ENCODE assay signal across 11 cellular contexts in the genomic region with DNA sequence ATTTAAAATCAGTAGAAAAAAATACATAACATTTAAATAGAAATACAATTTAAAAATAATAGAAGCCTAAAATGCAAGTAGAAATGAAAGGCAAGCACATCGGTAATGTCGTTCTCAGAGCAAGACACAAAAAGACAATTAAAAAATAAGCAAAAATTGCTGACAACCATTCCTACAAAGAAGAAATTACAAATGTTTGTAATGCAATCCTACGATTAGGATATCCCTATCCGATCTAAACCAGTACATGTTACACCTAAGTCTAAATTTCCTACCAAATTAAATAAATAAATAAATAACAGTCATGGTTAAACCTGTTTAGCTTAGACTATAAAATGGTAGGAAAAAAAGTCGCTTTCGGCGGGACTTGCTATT.
DNase-seq lines count a peak whose midpoint lies in the region; ATAC-seq and TF ChIP-seq lines count a peak whose summit lies in the region.
"Had no signal": no experiment of that assay in that cellular context is flagged by ENCODE, and none has a peak within 500 bp of the region (broad histone marks: within the 10 kb centered on the region; RNA-seq: fewer than 3 reads in every experiment).

No MANE protein-coding gene starts in this region.

- ATAC-seq in RWPE2 (ENCODE audit: low read depth) (no peak; the same call in 2 of the 3 replicates), HG02973 (IDR thresholded peaks at IDR 0.05; ENCODE audit: unreplicated experiment) (no peak), HG03521 (IDR thresholded peaks at IDR 0.05; ENCODE audit: unreplicated experiment) (no peak), HG02970 (IDR thresholded peaks at IDR 0.05; ENCODE audit: low FRiP score, unreplicated experiment) (no peak)
- no peak for ATAC-seq in stimulated activated effector memory CD8-positive, alpha-beta T cell treated with anti-CD3 and anti-CD28 coated beads, Interleukin-12 subunit alpha, Interleukin-12 subunit beta, amount 100 ng/mL, for 72 hours

- 20 to 24% methylated on average over 7 of the region's 7 CpGs for WGBS in esophagus, 2 donors

- H3K4me3 Mint-ChIP-seq in stimulated activated effector memory CD8-positive, alpha-beta T cell treated with anti-CD3 and anti-CD28 coated beads, Interleukin-12 subunit alpha, Interleukin-12 subunit beta, amount 100 ng/mL, for 72 hours, result peak overlapping the region; percentile 92

- H3K4me3 ChIP-seq in RWPE2 (ENCODE audit: severe bottlenecking) (no peak overlapping the region), esophagus (ENCODE audit: low read depth in 1 of 2, low read length in 2 of 2) (peak overlapping the region; percentile 2 to 64)

- DNase-seq in DMS153 treated with DMSO at 0.1 percent for 48 hours (lab: John Stamatoyannopoulos, UW; ENCODE audit: unreplicated experiment) (peak; percentile 60), DMS153 (lab: John Stamatoyannopoulos, UW) (no peak), RWPE2 (ENCODE audit: low spot score) (no peak)
- no peak for DNase-seq in stimulated activated effector memory CD8-positive, alpha-beta T cell treated with anti-CD3 and anti-CD28 coated beads, Interleukin-12 subunit alpha, Interleukin-12 subunit beta, amount 100 ng/mL, for 72 hours (ENCODE audit: low spot score in 2 of 2)
- DNase-seq: midbrain had no signal

- peaks cover 23% of the 10 kb centered on the region for H3K4me1 ChIP-seq in RWPE2 (ENCODE audit: insufficient read depth, poor library complexity, severe bottlenecking)
- H3K4me1 ChIP-seq in esophagus (ENCODE audit: control insufficient read depth in 2 of 2, insufficient read depth in 2 of 2, low read length in 1 of 2), result peaks cover 3 to 8% of the 10 kb centered on the region in 2 donors

- peaks cover 32% of the 10 kb centered on the region for H3K9me3 ChIP-seq in RWPE2 (ENCODE audit: severe bottlenecking)
- H3K9me3 ChIP-seq in esophagus (ENCODE audit: control insufficient read depth in 2 of 2, insufficient read depth in 1 of 2, low read depth in 1 of 2, low read length in 1 of 2), result peaks cover 0 to 13% of the 10 kb centered on the region in 2 donors

- H3K27me3 ChIP-seq in RWPE2 (ENCODE audit: insufficient read depth, poor library complexity, severe bottlenecking) (no peaks in the 10 kb centered on the region), esophagus (ENCODE audit: control insufficient read depth in 1 of 2, insufficient read depth in 2 of 2, low read length in 2 of 2) (peaks cover 0 to 7% of the 10 kb centered on the region in 2 donors)

- peaks cover 20% of the 10 kb centered on the region for H3K4me1 Mint-ChIP-seq in stimulated activated effector memory CD8-positive, alpha-beta T cell treated with anti-CD3 and anti-CD28 coated beads, Interleukin-12 subunit alpha, Interleukin-12 subunit beta, amount 100 ng/mL, for 72 hours
- H3K4me1 Mint-ChIP-seq: brain had no signal

- H3K9me3 Mint-ChIP-seq in stimulated activated effector memory CD8-positive, alpha-beta T cell treated with anti-CD3 and anti-CD28 coated beads, Interleukin-12 subunit alpha, Interleukin-12 subunit beta, amount 100 ng/mL, for 72 hours, result no peaks in the 10 kb centered on the region

- peak overlapping the region; percentile 98 for H3K27ac ChIP-seq in RWPE2 (ENCODE audit: poor library complexity, severe bottlenecking)
- H3K27ac ChIP-seq in esophagus (ENCODE audit: low read depth in 2 of 2, low read length in 1 of 2), result peak overlapping the region; percentile 94 to 97
- H3K27ac ChIP-seq: 22Rv1 had no signal

- no peak for TF ChIP-seq CTCF in RWPE2 (IDR thresholded peaks at IDR 0.05; ENCODE audit: poor library complexity, severe bottlenecking)

- H3K27ac Mint-ChIP-seq in stimulated activated effector memory CD8-positive, alpha-beta T cell treated with anti-CD3 and anti-CD28 coated beads, Interleukin-12 subunit alpha, Interleukin-12 subunit beta, amount 100 ng/mL, for 72 hours, result peak overlapping the region; percentile 98
- H3K27ac Mint-ChIP-seq: brain had no signal

- peaks cover 24% of the 10 kb centered on the region for H3K36me3 Mint-ChIP-seq in stimulated activated effector memory CD8-positive, alpha-beta T cell treated with anti-CD3 and anti-CD28 coated beads, Interleukin-12 subunit alpha, Interleukin-12 subunit beta, amount 100 ng/mL, for 72 hours
- H3K36me3 Mint-ChIP-seq: brain had no signal

- H3K36me3 ChIP-seq in RWPE2 (ENCODE audit: low read depth) (no peaks in the 10 kb centered on the region), esophagus (ENCODE audit: control insufficient read depth in 2 of 2, insufficient read depth in 2 of 2, low read length in 1 of 2) (no peaks in the 10 kb centered on the region)
